In the genomic region with DNA sequence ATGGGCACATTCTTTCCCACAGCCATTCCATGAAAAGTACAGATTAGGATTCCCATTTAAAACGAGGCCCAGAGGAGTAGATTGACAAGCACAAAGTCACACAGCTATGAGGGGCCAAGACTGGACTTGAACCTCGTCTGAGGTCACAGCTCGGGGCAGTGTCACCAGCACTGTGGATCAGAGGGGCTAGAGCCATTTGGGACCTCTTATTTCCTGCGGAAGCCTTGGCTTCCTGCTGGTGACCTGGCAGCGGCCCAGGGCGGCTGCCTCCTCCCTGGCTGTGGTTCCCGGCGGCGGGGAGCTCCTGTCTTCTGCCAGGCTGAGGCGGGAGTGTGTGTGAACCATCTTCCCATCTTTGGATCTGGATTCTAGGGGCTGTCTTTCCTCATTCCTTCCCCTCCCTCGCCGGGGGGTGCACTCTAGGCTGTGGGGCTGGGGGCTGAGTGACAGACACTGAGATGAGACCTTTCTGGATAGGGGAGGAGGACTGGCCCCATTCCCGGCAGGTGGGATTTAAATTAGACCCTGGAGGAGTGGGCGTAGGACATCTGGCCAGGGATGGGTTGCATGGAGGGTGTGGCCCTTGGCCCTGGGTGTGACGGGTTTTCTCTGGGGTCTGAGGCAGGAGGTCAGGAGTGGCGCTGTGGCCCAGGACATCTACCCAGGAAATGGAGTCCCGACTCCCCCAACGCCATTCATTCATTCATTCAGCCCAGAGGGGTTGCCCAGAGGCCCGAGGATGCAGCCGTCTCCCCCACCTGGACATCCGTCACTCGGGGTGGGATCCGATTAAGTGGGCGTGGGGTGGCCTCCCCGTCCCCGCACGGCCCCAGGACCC, we compare ENCODE assay signal across 8 cellular contexts. TPM values are rescaled to one million over a fixed set of nuclear protein-coding genes. Genes with fewer than 3 reads are reported as not detected.
DNase-seq lines count a peak whose midpoint lies in the region; ATAC-seq, FAIRE-seq and TF ChIP-seq lines count a peak whose summit lies in the region.

No MANE protein-coding gene starts in this region.

- DNase-seq in RKO (ENCODE audit: low spot score) = peak; percentile 53
- peak; percentile 15 for DNase-seq in central memory CD4-positive, alpha-beta T cell
- DNase-seq in left lobe of liver (ENCODE audit: low spot score) = peak; percentile 69
- peak; percentile 63 for DNase-seq in stomach
- DNase-seq in D721Med (ENCODE audit: insufficient read length, low spot score) = no peak

- 2 to 5% (median 3%) methylated on average over 15 to 27 of the region's 27 CpGs for WGBS in stomach, 5 donors

- H3K27me3 ChIP-seq in stomach = no peaks in the 10 kb centered on the region

- FAIRE-seq in D721Med (lab: Jason Lieb, UNC) = no peak

- intact Hi-C loops in stomach (cut with DNase I; ENCODE audit: low total_unique reads) = no loop called here

- no peak for TF ChIP-seq EP300 in stomach (IDR thresholded peaks at IDR 0.05)

- peak overlapping the region; percentile 86 to 99 (median 96) for H3K4me3 ChIP-seq in stomach

- H3K27ac ChIP-seq in C4-2B = peak overlapping the region; percentile 67
- H3K27ac ChIP-seq in stomach = peak overlapping the region in 3 of 5 donors; percentile 62 to 89 (median 82)

- peaks cover 21 to 32% (median 29%) of the 10 kb centered on the region in 4 donors for H3K4me1 ChIP-seq in stomach

- H3K9me3 ChIP-seq in stomach = no peaks in the 10 kb centered on the region

- H3K36me3 ChIP-seq in stomach = peaks cover 0 to 13% (median 5%) of the 10 kb centered on the region in 4 donors

- TF ChIP-seq POLR2A in stomach (IDR thresholded peaks at IDR 0.05) = no peak

- peak; percentile 6 for ATAC-seq in GM21619 (IDR thresholded peaks at IDR 0.05; ENCODE audit: unreplicated experiment)
- ATAC-seq in left lobe of liver = peak; percentile 51
- ATAC-seq in GM18520 (IDR thresholded peaks at IDR 0.05; ENCODE audit: unreplicated experiment) = no peak

- TF ChIP-seq CTCF in C4-2B (conservative IDR thresholded peaks at IDR 0.05) (no peak), stomach (IDR thresholded peaks at IDR 0.05) (no peak), D721Med (IDR thresholded peaks at IDR 0.05; ENCODE audit: insufficient read depth, missing control alignments) (no peak)

RNA-seq across cellular contexts. Expression of gene ATP13A2, which starts 0.9 kb away (rescaled TPM):
- total RNA-seq in left lobe of liver (10.3 TPM), stomach (100 to 1,000 TPM in 2 of 5 donors, 10 to 100 TPM in 3; 11.1 to 249 (median 42.6) TPM)
- 10 to 100 TPM; 14.2 to 22.5 (median 19.9) TPM for polyA plus RNA-seq in stomach

RNA-seq across cellular contexts. Expression of gene MFAP2, which starts 30.4 kb away (rescaled TPM):
- total RNA-seq in left lobe of liver = 0.45 TPM
- total RNA-seq in stomach = 10 to 100 TPM in 1 of 5 donors, 1 to 10 TPM in 3, not detected in 1; 5.5 to 31.5 (median 9.3) TPM
- polyA plus RNA-seq in stomach = 10 to 100 TPM in 1 of 3 donors, 1 to 10 TPM in 2; 2.7 to 10.8 (median 4.2) TPM

RNA-seq across cellular contexts. Expression of gene SDHB, which starts 43.0 kb away (rescaled TPM):
- total RNA-seq in left lobe of liver (140 TPM), stomach (100 to 1,000 TPM in 3 of 5 donors, 10 to 100 TPM in 2; 42.6 to 246 (median 117) TPM)
- 100 to 1,000 TPM in 2 of 3 donors, 10 to 100 TPM in 1; 91.6 to 151 (median 125) TPM for polyA plus RNA-seq in stomach
